ENCODE assay signal across 8 cellular contexts in the genomic region with DNA sequence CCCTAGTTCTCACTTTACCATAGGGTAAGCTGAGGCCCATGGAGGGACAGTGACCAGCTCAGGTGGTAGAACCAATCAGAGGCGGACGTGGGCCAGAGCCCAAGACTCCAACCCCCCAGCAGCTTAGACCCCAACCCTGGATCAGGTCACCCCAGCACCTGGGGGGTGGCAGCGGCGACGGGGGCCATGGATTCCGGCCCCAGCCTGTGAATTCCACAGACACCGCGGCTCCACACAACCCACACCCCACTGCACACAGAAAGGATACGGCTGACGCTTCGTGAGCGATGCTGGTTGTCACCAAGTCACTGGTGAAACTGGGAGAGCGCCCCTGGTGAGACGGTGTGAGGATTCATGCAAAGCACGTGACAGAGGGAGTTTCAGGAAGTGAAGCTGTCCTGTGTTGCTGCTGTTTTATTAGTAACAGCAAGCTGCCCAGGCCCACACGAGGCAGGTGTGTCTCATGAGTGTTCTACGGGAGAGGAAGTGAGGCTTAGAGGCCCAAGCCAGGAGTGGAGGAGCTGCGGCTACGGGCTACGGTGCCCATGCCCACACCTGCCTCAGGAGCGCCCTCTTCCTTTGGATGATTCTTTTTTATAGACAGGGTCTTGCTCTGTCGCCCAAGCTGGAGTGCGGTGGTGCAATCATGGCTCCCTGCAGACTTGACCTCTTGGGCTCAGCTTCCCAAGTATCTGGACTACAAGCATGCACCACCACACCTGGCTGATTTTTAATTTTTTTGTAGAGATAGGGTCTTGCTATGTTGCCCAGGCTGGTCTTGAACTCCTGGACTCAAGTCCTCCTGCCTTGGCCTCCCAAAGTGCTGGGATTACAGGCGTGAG. TPM values are rescaled to one million over a fixed set of nuclear protein-coding genes. Genes with fewer than 3 reads are reported as not detected.
DNase-seq lines count a peak whose midpoint lies in the region; ATAC-seq and TF ChIP-seq lines count a peak whose summit lies in the region.
"Not testable (repeated sequence)": the region's sequence is repeated elsewhere in the genome, so short reads cannot be mapped to it uniquely, and the experiment has no call there.

No MANE protein-coding gene starts in this region.

- H3K27me3 ChIP-seq in OCI-LY1 (ENCODE audit: insufficient read depth, low read length); duodenal mucosa (ENCODE audit: control insufficient read depth in 1 of 2, insufficient read depth in 2 of 2, low read length in 2 of 2): not testable (repeated sequence)

- peak; percentile 95 for DNase-seq in GM12864 (ENCODE audit: low read depth)
- peak; percentile 64 for DNase-seq in activated CD4-positive, alpha-beta T cell treated with anti-CD3 and anti-CD28 coated beads, Interleukin-2, amount 50 U/mL, for 1 hour
- DNase-seq in naive B cell, result peak; percentile 72
- peak; percentile 22 to 70 (median 60) for DNase-seq in stimulated activated naive CD4-positive, alpha-beta T cell (lab: John Stamatoyannopoulos, UW)

- H3K79me2 ChIP-seq in OCI-LY1 (ENCODE audit: insufficient read depth, low read length), result not testable (repeated sequence)

- not testable (repeated sequence) for H3K4me1 ChIP-seq in OCI-LY1 (ENCODE audit: insufficient read depth, low read length, severe bottlenecking)
- peaks cover 32% of the 10 kb centered on the region in 2 donors for H3K4me1 ChIP-seq in duodenal mucosa (ENCODE audit: control insufficient read depth in 1 of 2, insufficient read depth in 2 of 2, low read length in 2 of 2)

- peaks cover 3 to 10% (median 8%) of the 10 kb centered on the region in 3 donors for H3K27me3 Mint-ChIP-seq in naive B cell

- not testable (repeated sequence) for H3K9me3 Mint-ChIP-seq in naive B cell

- H3K36me3 ChIP-seq in OCI-LY1 (ENCODE audit: insufficient read depth, low read length); duodenal mucosa (ENCODE audit: control insufficient read depth in 1 of 2, insufficient read depth in 2 of 2, low read length in 2 of 2): not testable (repeated sequence)

- H3F3A ChIP-seq in OCI-LY1 (ENCODE audit: insufficient read depth, low read length), result not testable (repeated sequence)

- not testable (repeated sequence) for H4K20me1 ChIP-seq in OCI-LY1 (ENCODE audit: insufficient read depth, low read length)

- TF ChIP-seq CTCF in GM12864 (IDR thresholded peaks at IDR 0.05; ENCODE audit: low read depth, low read length, missing control alignments), result peak; percentile 29
- peak; percentile 58 for TF ChIP-seq CTCF in OCI-LY1 (IDR thresholded peaks at IDR 0.05; ENCODE audit: low read length)

- H3K27ac ChIP-seq in OCI-LY1 (ENCODE audit: low read depth, low read length, poor library complexity, severe bottlenecking) (peak overlapping the region; percentile 43), duodenal mucosa (ENCODE audit: low read depth, low read length) (peak overlapping the region; percentile 74)

- H3K9me2 ChIP-seq in OCI-LY1 (ENCODE audit: low read depth, low read length), result not testable (repeated sequence)

- H3K36me3 Mint-ChIP-seq in naive B cell, result not testable (repeated sequence)

- H3K4me1 Mint-ChIP-seq in naive B cell, result peaks cover 10 to 17% (median 11%) of the 10 kb centered on the region in 3 donors

- H3K9me3 ChIP-seq in OCI-LY1 (ENCODE audit: low read length); duodenal mucosa (ENCODE audit: control insufficient read depth in 1 of 2, low read length in 2 of 2): not testable (repeated sequence)

- peak overlapping the region; percentile 56 for H3K4me2 ChIP-seq in OCI-LY1 (ENCODE audit: low read length)

- H3K4me3 ChIP-seq in GM12864 (ENCODE audit: low read depth, low read length) (peak overlapping the region; percentile 28), OCI-LY1 (ENCODE audit: low read depth, low read length, poor library complexity, severe bottlenecking) (peak overlapping the region; percentile 42), duodenal mucosa (ENCODE audit: low read depth in 1 of 2, low read length in 2 of 2) (peak overlapping the region in 1 of 2 donors; percentile 44)

- H3K27ac Mint-ChIP-seq in naive B cell, result peak overlapping the region; percentile 47 to 89 (median 76)

- not testable (repeated sequence) for H2AFZ ChIP-seq in OCI-LY1 (ENCODE audit: low read length)

- H3K9ac ChIP-seq in OCI-LY1 (ENCODE audit: low read length) (peak overlapping the region; percentile 24; the same call in 1 of the 2 replicates), duodenal mucosa (ENCODE audit: low read depth in 1 of 2, low read length in 2 of 2) (peak overlapping the region; percentile 47 to 51)

- H3K4me3 Mint-ChIP-seq in naive B cell, result peak overlapping the region; percentile 27 to 91 (median 72)

- peak; percentile 87 for ATAC-seq in GM21529 (IDR thresholded peaks at IDR 0.05; ENCODE audit: unreplicated experiment)
- peak; percentile 63 for ATAC-seq in HG03558 (IDR thresholded peaks at IDR 0.05; ENCODE audit: extremely low read depth, unreplicated experiment)
- ATAC-seq in naive B cell (ENCODE audit: low read depth in 2 of 2), result peak; percentile 87 to 94

RNA-seq across cellular contexts. Expression of a gene that starts 28.6 kb away (rescaled TPM):
- polyA plus RNA-seq in naive B cell (ENCODE audit: low read depth in 6 of 6), result under 1 TPM in 4 of 6 donors, not detected in 2; 0.09 to 0.84 (median 0.31) TPM

RNA-seq across cellular contexts. Expression of a gene that starts 46.2 kb away (rescaled TPM):
- polyA plus RNA-seq in naive B cell (ENCODE audit: low read depth in 6 of 6), result 1 to 10 TPM in 1 of 6 donors, under 1 TPM in 2, not detected in 3; 0.47 to 2.3 (median 0.92) TPM
